ENCODE assay signal across 8 cellular contexts in genomic region chr17:2122641-2123302, GRCh38.
A peak's percentile ranks its signal among the peaks of the same experiment; 100 is the strongest.
DNase-seq lines count a peak whose midpoint lies in the region; ATAC-seq and TF ChIP-seq lines count a peak whose summit lies in the region.

No MANE protein-coding gene starts in this region.

- H3K4me2 ChIP-seq in Karpas-422 (ENCODE audit: low read depth, low read length, poor library complexity, severe bottlenecking): no peak overlapping the region

- TF ChIP-seq CTCF in lung (IDR thresholded peaks at IDR 0.05; ENCODE audit: control extremely low read depth, extremely low read depth): no peak

- H3K4me3 ChIP-seq in lung (no peak overlapping the region), Karpas-422 (ENCODE audit: low read length) (no peak overlapping the region)

- no peaks in the 10 kb centered on the region for H3K27me3 ChIP-seq in lung (ENCODE audit: control insufficient read depth, insufficient read depth)
- H3K27me3 ChIP-seq in Karpas-422 (ENCODE audit: low read length): no peaks in the 10 kb centered on the region

- H4K20me1 ChIP-seq in Karpas-422 (ENCODE audit: insufficient read depth, low read depth, low read length): no peaks in the 10 kb centered on the region

- no peak overlapping the region for H2AFZ ChIP-seq in Karpas-422 (ENCODE audit: low read length)

- H3K79me2 ChIP-seq in Karpas-422 (ENCODE audit: low read length): no peaks in the 10 kb centered on the region

- H3K4me1 ChIP-seq in lung (ENCODE audit: control insufficient read depth in 2 of 2, insufficient read depth in 2 of 2, low read length in 2 of 2) (peaks cover 15 to 25% of the 10 kb centered on the region in 2 donors), Karpas-422 (ENCODE audit: low read length) (peaks cover 36% of the 10 kb centered on the region)

- DNase-seq in ELF-1 (ENCODE audit: low read depth, low spot score) (peak; percentile 44), NCI-H2196 (lab: John Stamatoyannopoulos, UW; ENCODE audit: unreplicated experiment) (peak; percentile 51), lung (ENCODE audit: low spot score) (peak; percentile 61), ureter (ENCODE audit: low spot score) (peak; percentile 70), DMS114 treated with DMSO at 0.1 percent for 48 hours (lab: John Stamatoyannopoulos, UW; ENCODE audit: unreplicated experiment) (no peak), NCI-H774 (lab: John Stamatoyannopoulos, UW) (no peak), Karpas-422 (no peak)

- no peaks in the 10 kb centered on the region for H3K9me2 ChIP-seq in Karpas-422 (replicated peaks; ENCODE audit: insufficient read depth, low read length)

- H3K9me3 ChIP-seq in lung (ENCODE audit: control insufficient read depth in 2 of 2, insufficient read depth in 1 of 2, low read length in 1 of 2): no peaks in the 10 kb centered on the region
- no peaks in the 10 kb centered on the region for H3K9me3 ChIP-seq in Karpas-422 (ENCODE audit: low read length)

- H3K27ac ChIP-seq in cingulate gyrus (ENCODE audit: low read depth, low read length) (peak overlapping the region; percentile 31), lung (ENCODE audit: low read depth in 1 of 2, low read length in 1 of 2) (peak overlapping the region; percentile 51 to 91), Karpas-422 (ENCODE audit: low read length) (no peak overlapping the region)

- H3K9ac ChIP-seq in Karpas-422 (ENCODE audit: low read length): no peak overlapping the region

- WGBS in lung, 2 donors: 19 to 40% methylated on average over 16 of the region's 16 CpGs

- ATAC-seq in lung (ENCODE audit: insufficient read depth, low FRiP score): peak; percentile 73

- H3K36me3 ChIP-seq in lung (ENCODE audit: control insufficient read depth in 2 of 2, insufficient read depth in 2 of 2, low read length in 2 of 2): peaks cover 0 to 3% of the 10 kb centered on the region in 2 donors
- no peaks in the 10 kb centered on the region for H3K36me3 ChIP-seq in Karpas-422 (ENCODE audit: insufficient read depth, low read length)

Comparison
In these comparisons a context has a peak if more than half of its experiments do, and no peak if none do; other contexts are left out.
1. DNase-seq: peak in ELF-1 (single experiment), NCI-H2196 (single experiment), lung (single experiment) and ureter (single experiment); none in DMS114 treated with DMSO at 0.1 percent for 48 hours (single experiment), NCI-H774 (single experiment) and Karpas-422 (single experiment).